Comparison of ENCODE assay signal across 10 cellular contexts in the genomic region with DNA sequence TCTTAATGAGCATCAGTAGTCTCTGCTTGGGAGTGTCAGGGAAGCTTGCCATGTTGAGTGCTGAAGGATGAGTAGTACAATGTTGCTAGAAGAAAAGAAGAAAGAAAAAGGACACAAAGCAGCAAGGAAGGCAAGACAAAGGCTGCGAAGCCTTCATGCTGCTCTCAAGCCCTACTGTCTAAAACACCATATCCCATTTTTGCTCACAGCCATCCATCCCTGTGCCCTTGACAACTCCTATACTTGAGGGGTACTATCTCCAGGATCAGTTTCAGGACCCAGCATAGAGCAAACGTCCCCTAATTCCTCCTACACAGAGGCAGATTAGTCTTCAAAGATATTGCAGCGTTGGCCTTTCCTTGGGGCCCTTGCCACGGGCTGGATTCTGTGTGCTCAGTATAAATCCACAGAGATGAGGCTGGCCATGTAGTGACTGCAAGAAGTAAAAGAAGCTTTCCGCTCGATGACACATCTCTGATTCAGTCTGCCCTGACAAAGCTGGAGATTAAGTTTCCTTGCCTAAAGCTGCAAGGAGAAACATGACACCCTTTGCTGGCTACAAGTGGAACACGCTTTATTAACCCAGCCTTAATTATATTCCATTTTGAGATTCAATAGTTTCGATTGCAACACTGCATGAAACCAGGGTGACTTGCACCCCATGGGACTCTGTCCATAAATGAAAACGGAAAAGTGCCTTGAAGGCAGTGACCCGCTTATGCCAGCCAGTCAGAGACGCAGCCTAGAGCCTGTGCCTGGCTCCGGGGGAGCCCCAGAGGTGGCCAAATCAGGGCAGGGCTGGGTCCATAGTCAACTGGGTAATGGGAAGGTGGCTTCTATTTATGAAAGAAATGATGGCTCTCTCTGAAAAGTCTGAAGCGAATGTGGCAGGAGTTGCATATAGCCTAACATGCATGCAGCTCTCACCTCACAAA.
DNase-seq lines count a peak whose midpoint lies in the region; TF ChIP-seq lines count a peak whose summit lies in the region.
"Had no signal": no experiment of that assay in that cellular context is flagged by ENCODE, and none has a peak within 500 bp of the region (broad histone marks: within the 10 kb centered on the region; RNA-seq: fewer than 3 reads in every experiment).

No MANE protein-coding gene starts in this region.

- no peak overlapping the region for H2AFZ ChIP-seq in hepatocyte

- no peaks in the 10 kb centered on the region for H3K79me2 ChIP-seq in hepatocyte

- H3K36me3 ChIP-seq in WERI-Rb-1 (no peaks in the 10 kb centered on the region), hepatocyte (replicated peaks; ENCODE audit: insufficient read depth, low read depth) (no peaks in the 10 kb centered on the region), left ventricle myocardium inferior (no peaks in the 10 kb centered on the region)
- H3K36me3 ChIP-seq: BE2C had no signal

- H3K4me3 ChIP-seq in WERI-Rb-1 (ENCODE audit: low read depth, low read length) (peak overlapping the region; percentile 13; the same call in 1 of the 2 replicates), hepatocyte (no peak overlapping the region), left ventricle myocardium inferior (no peak overlapping the region)

- H3K4me1 ChIP-seq in hepatocyte (ENCODE audit: insufficient read depth) (peaks cover 4% of the 10 kb centered on the region), left ventricle myocardium inferior (peaks cover 18% of the 10 kb centered on the region)
- H3K4me1 ChIP-seq: BE2C had no signal

- H3K27ac ChIP-seq in WERI-Rb-1 (peak overlapping the region; percentile 18), hepatocyte (no peak overlapping the region), left ventricle myocardium inferior (replicated peaks) (no peak overlapping the region)

- TF ChIP-seq CTCF in WERI-Rb-1 (IDR thresholded peaks at IDR 0.05; ENCODE audit: low read depth, low read length) (no peak), hepatocyte (IDR thresholded peaks at IDR 0.05; ENCODE audit: poor library complexity) (no peak), left ventricle myocardium inferior (IDR thresholded peaks at IDR 0.05; ENCODE audit: borderline replicate concordance) (no peak)

- no peak overlapping the region for H3K4me2 ChIP-seq in hepatocyte

- H3K27me3 ChIP-seq in WERI-Rb-1 (ENCODE audit: insufficient read depth, low read depth, severe bottlenecking): no peaks in the 10 kb centered on the region
- no peaks in the 10 kb centered on the region for H3K27me3 ChIP-seq in hepatocyte
- H3K27me3 ChIP-seq in left ventricle myocardium inferior (ENCODE audit: low read depth): no peaks in the 10 kb centered on the region
- H3K27me3 ChIP-seq: BE2C had no signal

- 69% methylated on average over 13 of the region's 13 CpGs for WGBS in hepatocyte (ENCODE audit: low lambda C conversion rate, missing lambda C conversion rate)

- intact Hi-C loops in left ventricle myocardium inferior (cut with micrococcal nuclease): no loop called here

- DNase-seq in SIG-M5 treated with dmso at 0.1 percent for 504 hours (lab: John Stamatoyannopoulos, UW; ENCODE audit: unreplicated experiment) (peak; percentile 38), SIG-M5 (lab: John Stamatoyannopoulos, UW) (no peak), WERI-Rb-1 (peak; percentile 79), hepatocyte (ENCODE audit: low spot score) (peak; percentile 50), NCI-H748 (lab: John Stamatoyannopoulos, UW; ENCODE audit: unreplicated experiment) (no peak), D341Med (ENCODE audit: low spot score) (no peak), left ventricle myocardium inferior (no peak), globus pallidus (ENCODE audit: low spot score) (no peak)
- DNase-seq: BE2C; effector memory CD4-positive, alpha-beta T cell had no signal

- no peaks in the 10 kb centered on the region for H3K9me2 ChIP-seq in hepatocyte (replicated peaks; ENCODE audit: insufficient read depth)

- no peaks in the 10 kb centered on the region for H4K20me1 ChIP-seq in hepatocyte (ENCODE audit: insufficient read depth, poor library complexity, severe bottlenecking)

- H3K9me3 ChIP-seq in WERI-Rb-1 (ENCODE audit: severe bottlenecking) (no peaks in the 10 kb centered on the region), hepatocyte (ENCODE audit: low read depth) (no peaks in the 10 kb centered on the region), left ventricle myocardium inferior (replicated peaks) (no peaks in the 10 kb centered on the region)
- H3K9me3 ChIP-seq: BE2C had no signal

Comparison
In these comparisons a context has a peak if more than half of its experiments do, and no peak if none do; other contexts are left out.
1. DNase-seq: peak in SIG-M5 treated with dmso at 0.1 percent for 504 hours (single experiment), WERI-Rb-1 (single experiment) and hepatocyte (single experiment); none in SIG-M5 (single experiment), NCI-H748 (single experiment), D341Med (single experiment), left ventricle myocardium inferior (single experiment) and globus pallidus (single experiment).